Comparison of ENCODE assay signal across 12 cellular contexts in genomic region chr3:186121271-186121670, GRCh38. TPM values are rescaled to one million over a fixed set of nuclear protein-coding genes. Genes with fewer than 3 reads are reported as not detected.
DNase-seq lines count a peak whose midpoint lies in the region; ATAC-seq and TF ChIP-seq lines count a peak whose summit lies in the region.
"Had no signal": no experiment of that assay in that cellular context is flagged by ENCODE, and none has a peak within 500 bp of the region (broad histone marks: within the 10 kb centered on the region; RNA-seq: fewer than 3 reads in every experiment).

No MANE protein-coding gene starts in this region.

- H3K9ac ChIP-seq in iPS-20b (ENCODE audit: low read depth, low read length) = peak overlapping the region; percentile 7; the same call in 1 of the 2 replicates
- H3K9ac ChIP-seq: BLaER1 treated with 17β-estradiol and CSF1 and Interleukin-3, amounts not matched to agents 10 nM and 100 nM had no signal

- H3K9me3 ChIP-seq in heart right ventricle (no peaks in the 10 kb centered on the region), iPS-20b (ENCODE audit: insufficient read depth, low read depth, low read length) (no peaks in the 10 kb centered on the region), upper lobe of left lung (no peaks in the 10 kb centered on the region)

- TF ChIP-seq EP300 in upper lobe of left lung (IDR thresholded peaks at IDR 0.05) = no peak

- no peaks in the 10 kb centered on the region for H3K36me3 ChIP-seq in heart right ventricle
- H3K36me3 ChIP-seq in iPS-20b (ENCODE audit: insufficient read depth, low read depth, low read length) = no peaks in the 10 kb centered on the region
- no peaks in the 10 kb centered on the region for H3K36me3 ChIP-seq in upper lobe of left lung
- H3K36me3 ChIP-seq: BLaER1 treated with 17β-estradiol and CSF1 and Interleukin-3, amounts not matched to agents 10 nM and 100 nM had no signal

- H3K4me1 ChIP-seq in heart right ventricle = peaks cover 0 to 10% (median 0%) of the 10 kb centered on the region in 9 donors
- peaks cover 35% of the 10 kb centered on the region for H3K4me1 ChIP-seq in iPS-20b (ENCODE audit: insufficient read depth, low read length)
- peaks cover 4 to 16% (median 8%) of the 10 kb centered on the region in 4 donors for H3K4me1 ChIP-seq in upper lobe of left lung

- H3K27ac ChIP-seq in heart right ventricle = no peak overlapping the region
- H3K27ac ChIP-seq in iPS-20b (ENCODE audit: low read length) = no peak overlapping the region
- H3K27ac ChIP-seq in upper lobe of left lung = peak overlapping the region in 3 of 4 donors; percentile 35 to 49 (median 49)
- H3K27ac ChIP-seq: BLaER1 treated with 17β-estradiol and CSF1 and Interleukin-3, amounts not matched to agents 10 nM and 100 nM had no signal

- 53 to 66% methylated on average over 5 of the region's 5 CpGs for WGBS in heart right ventricle, 2 donors
- WGBS in upper lobe of left lung, 2 donors = 55 to 65% methylated on average over 5 of the region's 5 CpGs

- ATAC-seq in left ventricle myocardium superior = peak; percentile 15
- no peak for ATAC-seq in heart right ventricle
- ATAC-seq in upper lobe of left lung (ENCODE audit: low FRiP score in 2 of 2) = no peak
- ATAC-seq: CD8-positive, alpha-beta T cell had no signal

- intact Hi-C loops in left ventricle myocardium superior (cut with micrococcal nuclease) (no loop called here), heart right ventricle (cut with DNase I) (no loop called here)

- no peak for TF ChIP-seq POLR2A in upper lobe of left lung (IDR thresholded peaks at IDR 0.05)

- TF ChIP-seq CTCF in heart right ventricle (IDR thresholded peaks at IDR 0.05) (no peak), upper lobe of left lung (IDR thresholded peaks at IDR 0.05) (no peak)

- H3K27me3 ChIP-seq in heart right ventricle = peaks cover 0 to 15% (median 0%) of the 10 kb centered on the region in 7 donors
- H3K27me3 ChIP-seq in iPS-20b (ENCODE audit: insufficient read depth, low read length) = peaks cover 39% of the 10 kb centered on the region
- no peaks in the 10 kb centered on the region for H3K27me3 ChIP-seq in upper lobe of left lung
- H3K27me3 ChIP-seq: BLaER1 treated with 17β-estradiol and CSF1 and Interleukin-3, amounts not matched to agents 10 nM and 100 nM had no signal

- DNase-seq in left ventricle myocardium superior = no peak
- no peak for DNase-seq in heart right ventricle
- peak; percentile 19 for DNase-seq in DMS 273 treated with DMSO at 0.1 percent for 48 hours (lab: John Stamatoyannopoulos, UW)
- DNase-seq in upper lobe of left lung = no peak
- DNase-seq in NK-92 treated with Interleukin-12 subunit alpha and Interleukin-12 subunit beta, amount 100 ng/mL, for 24 hours (lab: John Stamatoyannopoulos, UW) = no peak
- DNase-seq in cerebellar cortex (ENCODE audit: low spot score) = no peak
- DNase-seq: CD8-positive, alpha-beta T cell; DMS153; DMS79; GDM1 had no signal

- H3K4me3 ChIP-seq in heart right ventricle (no peak overlapping the region), iPS-20b (ENCODE audit: low read length) (peak overlapping the region; percentile 55; the same call in 1 of the 2 replicates), upper lobe of left lung (peak overlapping the region in 1 of 4 donors; percentile 19)
- H3K4me3 ChIP-seq: BLaER1 treated with 17β-estradiol and CSF1 and Interleukin-3, amounts not matched to agents 10 nM and 100 nM had no signal

RNA-seq across cellular contexts. Expression of gene ETV5, which starts 12.4 kb away (rescaled TPM):
- total RNA-seq in left ventricle myocardium superior (3.4 TPM), heart right ventricle (10 to 100 TPM in 1 of 10 donors, 1 to 10 TPM in 9; 4.4 to 12.6 (median 5.8) TPM), upper lobe of left lung (10 to 100 TPM; 15.7 to 95.8 (median 41.4) TPM)
- 1 to 10 TPM; 1.5 to 5.3 TPM for polyA plus RNA-seq in heart right ventricle

Comparison
In these comparisons a context has a peak if more than half of its experiments do, and no peak if none do; other contexts are left out.
1. H3K27ac ChIP-seq: peak in upper lobe of left lung (3 of 4); none in heart right ventricle (0 of 10) and iPS-20b (single experiment).